ENCODE assay signal across 8 cellular contexts in genomic region chr16:53703590-53704444, GRCh38. TPM values are rescaled to one million over a fixed set of nuclear protein-coding genes. Genes with fewer than 3 reads are reported as not detected.
DNase-seq lines count a peak whose midpoint lies in the region; ATAC-seq and TF ChIP-seq lines count a peak whose summit lies in the region.

FTO (plus strand) TSS chr16:53704156.
RPGRIP1L (minus strand) TSS chr16:53703859; CDS start chr16:53700723, 3,136 bp downstream.

- intact Hi-C loops in activated CD4-positive, alpha-beta T cell treated with anti-CD3 and anti-CD28 coated beads for 36 hours (cut with DNase I, micrococcal nuclease), result loop anchor here (1.0 to 10.0 kb wide), 12 partner anchors 39 to 1225 kb away; partner anchors contain the start of genes AKTIP (in 2 of the 2), CHD9 (in 1 of the 2), CHD9NB (in 1 of the 2) and RBL2 (in 1 of the 2)

- POLR2A ChIA-PET in activated CD4-positive, alpha-beta T cell treated with anti-CD3 and anti-CD28 coated beads for 36 hours (lab: Charles Lee), result interaction anchor here (1.3 kb wide), 1 partner anchor 39 kb away, joined by 3 read pairs; no protein-coding TSS in a partner anchor

- H3K9me3 Mint-ChIP-seq in activated CD4-positive, alpha-beta T cell treated with anti-CD3 and anti-CD28 coated beads for 36 hours (ENCODE audit: low read depth), result peaks cover 1% of the 10 kb centered on the region

- peak; percentile 35 for TF ChIP-seq POLR2A in GM19099 (IDR thresholded peaks at IDR 0.05; ENCODE audit: extremely low read depth, insufficient read length, low read depth)

- peak; percentile 97 to 98 for DNase-seq in AML-193 (lab: John Stamatoyannopoulos, UW)
- peak; percentile 93 for DNase-seq in NCI-H510A (lab: John Stamatoyannopoulos, UW)
- peak; percentile 99 for DNase-seq in activated CD4-positive, alpha-beta T cell treated with anti-CD3 and anti-CD28 coated beads for 36 hours
- DNase-seq in kidney tubule cell (ENCODE audit: low spot score), result peak; percentile 100
- DNase-seq in stimulated activated CD4-positive, alpha-beta T cell treated with anti-CD3 and anti-CD28 coated beads, Interleukin-1b, Interleukin-23, amount 100 ng/mL, for 24 hours (ENCODE audit: low read depth in 4 of 4, low spot score in 1 of 4), result peak; percentile 97 to 99 (median 98)

- peak within 1 kb of the TSS; percentile 96 for H3K4me3 Mint-ChIP-seq in activated CD4-positive, alpha-beta T cell treated with anti-CD3 and anti-CD28 coated beads for 36 hours

- peak within 1 kb of the TSS; percentile 31 for H3K27ac ChIP-seq in cingulate gyrus (ENCODE audit: low read depth, low read length)

- H3K4me1 Mint-ChIP-seq in activated CD4-positive, alpha-beta T cell treated with anti-CD3 and anti-CD28 coated beads for 36 hours, result peaks cover 35% of the 10 kb centered on the region

- peak within 1 kb of the TSS; percentile 97 for H3K27ac Mint-ChIP-seq in activated CD4-positive, alpha-beta T cell treated with anti-CD3 and anti-CD28 coated beads for 36 hours

- CTCF ChIA-PET in activated CD4-positive, alpha-beta T cell treated with anti-CD3 and anti-CD28 coated beads for 36 hours (lab: Charles Lee), result interaction anchor here (0.7 to 1.8 kb wide), 10 partner anchors 8 to 219 kb away, joined by 3 to 6 read pairs (median 3); no protein-coding TSS in a partner anchor

- H3K36me3 Mint-ChIP-seq in activated CD4-positive, alpha-beta T cell treated with anti-CD3 and anti-CD28 coated beads for 36 hours (ENCODE audit: low read depth), result peaks cover 11% of the 10 kb centered on the region

- ATAC-seq in HG03432 (IDR thresholded peaks at IDR 0.05; ENCODE audit: unreplicated experiment), result peak; percentile 99
- peak; percentile 98 for ATAC-seq in activated CD4-positive, alpha-beta T cell treated with anti-CD3 and anti-CD28 coated beads for 36 hours

- H3K27me3 Mint-ChIP-seq in activated CD4-positive, alpha-beta T cell treated with anti-CD3 and anti-CD28 coated beads for 36 hours, result no peaks in the 10 kb centered on the region

RNA-seq across cellular contexts. Expression of gene FTO, which starts in this region (rescaled TPM):
- 10 to 100 TPM; 50.9 to 57.6 TPM for total RNA-seq in activated CD4-positive, alpha-beta T cell treated with anti-CD3 and anti-CD28 coated beads for 36 hours

RNA-seq across cellular contexts. Expression of gene RPGRIP1L, which starts in this region (rescaled TPM):
- 10 to 100 TPM in 1 of 2 experiments, 1 to 10 TPM in 1; 7.8 to 10.2 TPM for total RNA-seq in activated CD4-positive, alpha-beta T cell treated with anti-CD3 and anti-CD28 coated beads for 36 hours

Comparison
In these comparisons a context has a peak if more than half of its experiments do, and no peak if none do; other contexts are left out.
1. Peak in every context shown above with its lines: DNase-seq, ATAC-seq and H3K27ac ChIP-seq.